Comparison of ENCODE assay signal across 8 cellular contexts in genomic region chr16:18928073-18928472, GRCh38. TPM values are rescaled to one million over a fixed set of nuclear protein-coding genes. Genes with fewer than 3 reads are reported as not detected.
DNase-seq lines count a peak whose midpoint lies in the region; ATAC-seq and TF ChIP-seq lines count a peak whose summit lies in the region.
"Not testable (repeated sequence)": the region's sequence is repeated elsewhere in the genome, so short reads cannot be mapped to it uniquely, and the experiment has no call there.

No MANE protein-coding gene starts in this region.

- H3K27ac ChIP-seq in CD4-positive, alpha-beta T cell (ENCODE audit: low read depth, low read length); GM23338 (ENCODE audit: low read depth): not testable (repeated sequence)
- peak overlapping the region; percentile 85; the same call in 1 of the 2 replicates for H3K27ac ChIP-seq in SJCRH30

- not testable (repeated sequence) for H3K9me3 Mint-ChIP-seq in CD4-positive, alpha-beta T cell; GM23338; activated CD4-positive, alpha-beta T cell treated with anti-CD3 and anti-CD28 coated beads, Interleukin-2, amount 10 ng/mL, durations not matched to agents 7 days and 5 days; activated naive CD4-positive, alpha-beta T cell treated with anti-CD3 and anti-CD28 coated beads, Interleukin-2, amount 10 ng/mL, durations not matched to agents 7 days and 5 days; naive thymus-derived CD8-positive, alpha-beta T cell; stimulated activated memory B cell treated with anti-CD40 and anti-IgM and Interleukin-4, amounts not matched to agents 10 μg/mL and 1 μg/mL and 100 μg/mL, for 72 hours

- not testable (repeated sequence) for H3K36me3 Mint-ChIP-seq in CD4-positive, alpha-beta T cell (ENCODE audit: low read depth); GM23338 (ENCODE audit: low read depth); activated CD4-positive, alpha-beta T cell treated with anti-CD3 and anti-CD28 coated beads, Interleukin-2, amount 10 ng/mL, durations not matched to agents 7 days and 5 days (ENCODE audit: low read depth); activated naive CD4-positive, alpha-beta T cell treated with anti-CD3 and anti-CD28 coated beads, Interleukin-2, amount 10 ng/mL, durations not matched to agents 7 days and 5 days; naive thymus-derived CD8-positive, alpha-beta T cell; stimulated activated memory B cell treated with anti-CD40 and anti-IgM and Interleukin-4, amounts not matched to agents 10 μg/mL and 1 μg/mL and 100 μg/mL, for 72 hours

- H4K20me1 ChIP-seq in GM23338 (replicated peaks; ENCODE audit: insufficient read depth): peaks cover 17% of the 10 kb centered on the region

- not testable (repeated sequence) for TF ChIP-seq CTCF in CD4-positive, alpha-beta T cell (IDR thresholded peaks at IDR 0.05); GM23338 (conservative IDR thresholded peaks at IDR 0.05; ENCODE audit: low read depth in 2 of 2)

- not testable (repeated sequence) for H3K9me2 ChIP-seq in GM23338 (ENCODE audit: insufficient read depth)

- peaks cover 28% of the 10 kb centered on the region for H3K4me1 Mint-ChIP-seq in CD4-positive, alpha-beta T cell (ENCODE audit: low read depth)
- H3K4me1 Mint-ChIP-seq in GM23338: not testable (repeated sequence)
- peaks cover 20% of the 10 kb centered on the region for H3K4me1 Mint-ChIP-seq in activated CD4-positive, alpha-beta T cell treated with anti-CD3 and anti-CD28 coated beads, Interleukin-2, amount 10 ng/mL, durations not matched to agents 7 days and 5 days
- peaks cover 31% of the 10 kb centered on the region for H3K4me1 Mint-ChIP-seq in activated naive CD4-positive, alpha-beta T cell treated with anti-CD3 and anti-CD28 coated beads, Interleukin-2, amount 10 ng/mL, durations not matched to agents 7 days and 5 days
- peaks cover 8 to 31% (median 27%) of the 10 kb centered on the region in 4 donors for H3K4me1 Mint-ChIP-seq in naive thymus-derived CD8-positive, alpha-beta T cell
- H3K4me1 Mint-ChIP-seq in stimulated activated memory B cell treated with anti-CD40 and anti-IgM and Interleukin-4, amounts not matched to agents 10 μg/mL and 1 μg/mL and 100 μg/mL, for 72 hours: peaks cover 51% of the 10 kb centered on the region

- H3K27me3 ChIP-seq in CD4-positive, alpha-beta T cell (ENCODE audit: control insufficient read depth, insufficient read depth, low read length); GM23338 (ENCODE audit: insufficient read depth); SJCRH30: not testable (repeated sequence)

- not testable (repeated sequence) for DNase-seq in CD4-positive, alpha-beta T cell; GM23338 (ENCODE audit: low spot score); activated CD4-positive, alpha-beta T cell treated with anti-CD3 and anti-CD28 coated beads, Interleukin-2, amount 10 ng/mL, durations not matched to agents 7 days and 5 days; activated naive CD4-positive, alpha-beta T cell treated with anti-CD3 and anti-CD28 coated beads, Interleukin-2, amount 10 ng/mL, durations not matched to agents 7 days and 5 days; naive thymus-derived CD8-positive, alpha-beta T cell
- DNase-seq in SJCRH30 (peak in 1 of 2 experiments; percentile 13), glomerular visceral epithelial cell (ENCODE audit: extremely low spot score) (peak; percentile 68)

- peaks cover 25% of the 10 kb centered on the region for H3K79me2 ChIP-seq in GM23338 (replicated peaks; ENCODE audit: insufficient read depth)

- CTCF ChIA-PET in CD4-positive, alpha-beta T cell (lab: Charles Lee); activated CD4-positive, alpha-beta T cell treated with anti-CD3 and anti-CD28 coated beads, Interleukin-2, amount 10 ng/mL, durations not matched to agents 7 days and 5 days (lab: Charles Lee); activated naive CD4-positive, alpha-beta T cell treated with anti-CD3 and anti-CD28 coated beads, Interleukin-2, amount 10 ng/mL, durations not matched to agents 7 days and 5 days (lab: Charles Lee): not testable (repeated sequence)

- H3K9me3 ChIP-seq in CD4-positive, alpha-beta T cell (ENCODE audit: control insufficient read depth, low read length); SJCRH30 (replicated peaks): not testable (repeated sequence)

- POLR2A ChIA-PET in CD4-positive, alpha-beta T cell (lab: Charles Lee); activated CD4-positive, alpha-beta T cell treated with anti-CD3 and anti-CD28 coated beads, Interleukin-2, amount 10 ng/mL, durations not matched to agents 7 days and 5 days (lab: Charles Lee); naive thymus-derived CD8-positive, alpha-beta T cell (lab: Charles Lee): not testable (repeated sequence)

- peak overlapping the region; percentile 91 for H3K27ac Mint-ChIP-seq in CD4-positive, alpha-beta T cell
- not testable (repeated sequence) for H3K27ac Mint-ChIP-seq in GM23338
- H3K27ac Mint-ChIP-seq in activated CD4-positive, alpha-beta T cell treated with anti-CD3 and anti-CD28 coated beads, Interleukin-2, amount 10 ng/mL, durations not matched to agents 7 days and 5 days: peak overlapping the region; percentile 54
- peak overlapping the region; percentile 52 for H3K27ac Mint-ChIP-seq in activated naive CD4-positive, alpha-beta T cell treated with anti-CD3 and anti-CD28 coated beads, Interleukin-2, amount 10 ng/mL, durations not matched to agents 7 days and 5 days
- peak overlapping the region in 3 of 10 donors; percentile 9 to 21 (median 19) for H3K27ac Mint-ChIP-seq in naive thymus-derived CD8-positive, alpha-beta T cell
- H3K27ac Mint-ChIP-seq in stimulated activated memory B cell treated with anti-CD40 and anti-IgM and Interleukin-4, amounts not matched to agents 10 μg/mL and 1 μg/mL and 100 μg/mL, for 72 hours: peak overlapping the region; percentile 99

- not testable (repeated sequence) for H3K4me3 ChIP-seq in GM23338
- H3K4me3 ChIP-seq in SJCRH30: peak overlapping the region; percentile 99

- not testable (repeated sequence) for H3F3A ChIP-seq in GM23338 (replicated peaks; ENCODE audit: low read depth)

- not testable (repeated sequence) for ATAC-seq in CD4-positive, alpha-beta T cell (ENCODE audit: poor library complexity); GM23338; naive thymus-derived CD8-positive, alpha-beta T cell; stimulated activated memory B cell treated with anti-CD40 and anti-IgM and Interleukin-4, amounts not matched to agents 10 μg/mL and 1 μg/mL and 100 μg/mL, for 72 hours

- peak overlapping the region; percentile 89 for H3K4me3 Mint-ChIP-seq in CD4-positive, alpha-beta T cell
- H3K4me3 Mint-ChIP-seq in GM23338: peak overlapping the region; percentile 84; the same call in 1 of the 3 replicates
- H3K4me3 Mint-ChIP-seq in activated CD4-positive, alpha-beta T cell treated with anti-CD3 and anti-CD28 coated beads, Interleukin-2, amount 10 ng/mL, durations not matched to agents 7 days and 5 days: peak overlapping the region; percentile 41
- peak overlapping the region; percentile 7 for H3K4me3 Mint-ChIP-seq in activated naive CD4-positive, alpha-beta T cell treated with anti-CD3 and anti-CD28 coated beads, Interleukin-2, amount 10 ng/mL, durations not matched to agents 7 days and 5 days
- H3K4me3 Mint-ChIP-seq in naive thymus-derived CD8-positive, alpha-beta T cell: peak overlapping the region in 9 of 10 donors; percentile 36 to 92 (median 47)
- H3K4me3 Mint-ChIP-seq in stimulated activated memory B cell treated with anti-CD40 and anti-IgM and Interleukin-4, amounts not matched to agents 10 μg/mL and 1 μg/mL and 100 μg/mL, for 72 hours: not testable (repeated sequence)

- H3K4me2 ChIP-seq in GM23338: not testable (repeated sequence)

- not testable (repeated sequence) for H3K27me3 Mint-ChIP-seq in CD4-positive, alpha-beta T cell; GM23338 (ENCODE audit: insufficient read depth, low read depth, poor library complexity); activated CD4-positive, alpha-beta T cell treated with anti-CD3 and anti-CD28 coated beads, Interleukin-2, amount 10 ng/mL, durations not matched to agents 7 days and 5 days; naive thymus-derived CD8-positive, alpha-beta T cell; stimulated activated memory B cell treated with anti-CD40 and anti-IgM and Interleukin-4, amounts not matched to agents 10 μg/mL and 1 μg/mL and 100 μg/mL, for 72 hours
- H3K27me3 Mint-ChIP-seq in activated naive CD4-positive, alpha-beta T cell treated with anti-CD3 and anti-CD28 coated beads, Interleukin-2, amount 10 ng/mL, durations not matched to agents 7 days and 5 days: peaks cover 11% of the 10 kb centered on the region

- not testable (repeated sequence) for H2AFZ ChIP-seq in GM23338

- intact Hi-C loops in CD4-positive, alpha-beta T cell (cut with DNase I, micrococcal nuclease): loop anchor here in 1 of 2 experiments (5.0 kb wide), 1 partner anchor 126 kb away; the partner anchor contains the start of gene ARL6IP1

- not testable (repeated sequence) for H3K4me1 ChIP-seq in GM23338 (ENCODE audit: insufficient read depth); SJCRH30

- H3K36me3 ChIP-seq in GM23338 (ENCODE audit: insufficient read depth); SJCRH30: not testable (repeated sequence)

RNA-seq across cellular contexts. Expression of gene SMG1, which starts 1.9 kb away (rescaled TPM):
- 100 to 1,000 TPM; 120 to 127 TPM for total RNA-seq in CD4-positive, alpha-beta T cell
- 93.5 and 119 TPM in 2 replicates for total RNA-seq in GM23338 (2014; rRNA removed; shearing (Covaris generic))
- polyA plus RNA-seq in GM23338 (2016; fragmentation: Nextera tagmentation; extraction: Ambion mirVana): 18.2 and 18.6 TPM in 2 replicates
- total RNA-seq in SJCRH30 (2014; rRNA removed; shearing (Covaris generic)): 36.2 and 41.1 TPM in 2 replicates
- total RNA-seq in activated CD4-positive, alpha-beta T cell treated with anti-CD3 and anti-CD28 coated beads, Interleukin-2, amount 10 ng/mL, durations not matched to agents 7 days and 5 days: 100 to 1,000 TPM; 128 to 137 TPM
- 100 to 1,000 TPM; 124 to 139 TPM for total RNA-seq in naive thymus-derived CD8-positive, alpha-beta T cell
- polyA plus RNA-seq in naive thymus-derived CD8-positive, alpha-beta T cell: 10 to 100 TPM in 2 of 3 donors, 1 to 10 TPM in 1; 8.4 to 16.5 (median 11.3) TPM

RNA-seq across cellular contexts. Expression of gene TMC7, which starts 55.7 kb away (rescaled TPM):
- total RNA-seq in CD4-positive, alpha-beta T cell: not detected
- total RNA-seq in GM23338 (2014; rRNA removed; shearing (Covaris generic)): 2.4 TPM in 2 replicates
- 0.75 and 1.7 TPM in 2 replicates for polyA plus RNA-seq in GM23338 (2016; fragmentation: Nextera tagmentation; extraction: Ambion mirVana)
- total RNA-seq in SJCRH30 (2014; rRNA removed; shearing (Covaris generic)): 0.34 and 0.43 TPM in 2 replicates
- total RNA-seq in activated CD4-positive, alpha-beta T cell treated with anti-CD3 and anti-CD28 coated beads, Interleukin-2, amount 10 ng/mL, durations not matched to agents 7 days and 5 days: not detected
- not detected for total RNA-seq in naive thymus-derived CD8-positive, alpha-beta T cell
- polyA plus RNA-seq in naive thymus-derived CD8-positive, alpha-beta T cell: not detected
